In the genomic region with DNA sequence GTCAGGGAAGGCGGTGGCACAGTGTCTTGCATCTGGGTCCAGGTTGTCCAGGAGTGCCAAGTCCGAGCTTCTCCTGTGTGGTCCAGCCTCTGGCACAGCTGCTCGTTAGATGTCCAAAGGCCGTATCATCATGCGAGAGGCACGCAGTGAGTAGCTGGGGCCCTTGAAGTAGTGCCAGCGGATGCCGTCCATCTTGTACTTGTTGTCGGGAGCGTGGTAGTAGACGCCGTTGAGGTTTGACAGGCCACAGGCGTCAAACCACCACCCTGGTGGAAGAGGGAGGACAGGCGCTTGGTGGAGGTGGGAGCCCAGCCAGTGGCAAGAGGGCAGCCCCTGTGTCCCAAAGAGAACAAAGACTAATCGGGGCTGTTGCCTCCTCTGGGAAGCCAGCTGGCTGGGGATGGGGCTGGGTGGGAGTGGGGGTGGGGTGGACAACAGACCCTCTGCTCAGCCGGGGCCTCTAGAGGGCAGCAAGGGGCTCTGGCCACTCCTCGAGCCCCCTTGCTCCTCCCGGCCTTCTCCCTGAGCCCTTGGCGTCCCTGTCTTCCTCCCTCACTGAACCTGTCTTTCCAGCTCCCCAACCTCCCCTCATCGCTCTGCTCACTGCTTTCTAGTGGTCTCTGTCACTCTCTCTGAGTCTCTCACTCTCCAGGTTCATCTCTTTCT, we compare ENCODE assay signal across 26 cellular contexts. TPM values are rescaled to one million over a fixed set of nuclear protein-coding genes. Genes with fewer than 3 reads are reported as not detected.
DNase-seq lines count a peak whose midpoint lies in the region; ATAC-seq, FAIRE-seq and TF ChIP-seq lines count a peak whose summit lies in the region.
"Had no signal": no experiment of that assay in that cellular context is flagged by ENCODE, and none has a peak within 500 bp of the region (broad histone marks: within the 10 kb centered on the region; RNA-seq: fewer than 3 reads in every experiment).

No MANE protein-coding gene starts in this region.

- no peak overlapping the region for H2BK120ac ChIP-seq in H1 (replicated peaks; ENCODE audit: low read depth, low read length)
- H2BK120ac ChIP-seq in mesendoderm (ENCODE audit: low read depth, low read length) = no peak overlapping the region

- no peak overlapping the region for H3K4me3 Mint-ChIP-seq in Caco-2 (ENCODE audit: unreplicated experiment)
- H3K4me3 Mint-ChIP-seq in GM23338 = peak overlapping the region; percentile 10; the same call in 1 of the 3 replicates
- H3K4me3 Mint-ChIP-seq: stimulated activated memory B cell treated with anti-CD40 and anti-IgM and Interleukin-4, amounts not matched to agents 10 μg/mL and 1 μg/mL and 100 μg/mL, for 72 hours; T-helper 17 cell had no signal

- H3K36me3 ChIP-seq in Caco-2 (ENCODE audit: control insufficient read depth, insufficient read depth, low read length) = no peaks in the 10 kb centered on the region
- H3K36me3 ChIP-seq in GM23338 (ENCODE audit: insufficient read depth) = no peaks in the 10 kb centered on the region
- H3K36me3 ChIP-seq in H1 (ENCODE audit: control insufficient read depth in 2 of 4, insufficient read depth in 4 of 4, low read length in 3 of 4) = no peaks in the 10 kb centered on the region
- no peaks in the 10 kb centered on the region for H3K36me3 ChIP-seq in mesendoderm (ENCODE audit: control insufficient read depth, insufficient read depth, low read length)
- H3K36me3 ChIP-seq: esophagus muscularis mucosa had no signal

- no peak for TF ChIP-seq CTCF in Caco-2 (IDR thresholded peaks at IDR 0.05; ENCODE audit: insufficient read depth in 1 of 2, low read depth in 1 of 2, low read length in 1 of 2, severe bottlenecking in 1 of 2, unreplicated experiment in 1 of 2)
- TF ChIP-seq CTCF in GM23338 (conservative IDR thresholded peaks at IDR 0.05; ENCODE audit: low read depth in 2 of 2) = peak; percentile 31 to 66
- TF ChIP-seq CTCF in H1 (IDR thresholded peaks at IDR 0.05; ENCODE audit: control extremely low read depth in 1 of 3, insufficient read depth in 1 of 3, low read depth in 1 of 3, low read length in 3 of 3) = peak; percentile 61 to 68 (median 67)
- no peak for TF ChIP-seq CTCF in GM10248 (IDR thresholded peaks at IDR 0.05; ENCODE audit: control extremely low read depth, extremely low read depth, low read depth, missing control alignments)

- ATAC-seq in GM23338 (peak; percentile 95), GM21723 (IDR thresholded peaks at IDR 0.05; ENCODE audit: unreplicated experiment) (no peak)
- ATAC-seq: body of pancreas; stimulated activated memory B cell treated with anti-CD40 and anti-IgM and Interleukin-4, amounts not matched to agents 10 μg/mL and 1 μg/mL and 100 μg/mL, for 72 hours; T-helper 17 cell had no signal

- no peak overlapping the region for H3K14ac ChIP-seq in H1 (ENCODE audit: insufficient read length)

- no peaks in the 10 kb centered on the region for H3K9me2 ChIP-seq in GM23338 (ENCODE audit: insufficient read depth)

- TF ChIP-seq RAD21 in H1 (IDR thresholded peaks at IDR 0.05 in 1 of 2, conservative IDR thresholded peaks at IDR 0.05 in 1 of 2; ENCODE audit: low read depth in 2 of 2, low read length in 2 of 2) = peak; percentile 40 to 64

- H3K9me3 Mint-ChIP-seq in Caco-2 (ENCODE audit: unreplicated experiment) = no peaks in the 10 kb centered on the region
- no peaks in the 10 kb centered on the region; the same call in 2 of the 3 replicates for H3K9me3 Mint-ChIP-seq in GM23338
- H3K9me3 Mint-ChIP-seq: activated T-helper 2 cell treated with anti-CD3 and anti-CD28 coated beads, Interferon-gamma antibody, Interleukin-2, Interleukin-4, amounts not matched to agents 10 μg/mL and 5 μg/mL and 100 μg/mL, durations not matched to agents 14 hours and 24 hours and 36 hours; stimulated activated memory B cell treated with anti-CD40 and anti-IgM and Interleukin-4, amounts not matched to agents 10 μg/mL and 1 μg/mL and 100 μg/mL, for 72 hours had no signal

- DNase-seq in Caco-2 (peak; percentile 13 to 48), GM23338 (ENCODE audit: low spot score) (peak; percentile 84), H1 (ENCODE audit: low read depth in 1 of 2, low spot score in 2 of 2) (peak; percentile 23 to 71), mesendoderm (peak; percentile 64), GM10248 (ENCODE audit: extremely low spot score) (no peak), NCI-H1105 (lab: John Stamatoyannopoulos, UW) (no peak)
- DNase-seq in activated naive CD4-positive, alpha-beta T cell treated with anti-CD3 and anti-CD28 coated beads, Interleukin-2, amount 50 U/mL, for 16 hours = no peak
- DNase-seq: activated CD4-positive, alpha-beta T cell treated with anti-CD3 and anti-CD28 coated beads, Interleukin-2, amount 50 U/mL, for 1 hour; body of pancreas; effector memory CD4-positive, alpha-beta T cell; hypothalamus; mesenchymal stem cell; NCI-H1092; NCI-H1930; NCI-H226; stimulated activated CD4-positive, alpha-beta T cell treated with anti-CD3 and anti-CD28 coated beads, Interleukin-2, amount 100 ng/mL, for 24 hours; T-helper 17 cell had no signal

- no peaks in the 10 kb centered on the region for H3K27me3 ChIP-seq in Caco-2 (replicated peaks; ENCODE audit: control insufficient read depth, insufficient read depth, low read length)
- no peaks in the 10 kb centered on the region for H3K27me3 ChIP-seq in GM23338 (ENCODE audit: insufficient read depth)
- no peaks in the 10 kb centered on the region; a peak in 2 of 7 replicates for H3K27me3 ChIP-seq in H1 (replicated peaks in 1 of 4; ENCODE audit: control insufficient read depth in 3 of 4, extremely low read depth in 1 of 4, insufficient read depth in 3 of 4, low read length in 3 of 4)
- H3K27me3 ChIP-seq in mesendoderm (ENCODE audit: insufficient read depth, low read length, poor library complexity) = no peaks in the 10 kb centered on the region
- H3K27me3 ChIP-seq: body of pancreas had no signal

- H3K9me3 ChIP-seq in Caco-2 = no peaks in the 10 kb centered on the region
- H3K9me3 ChIP-seq in H1 (ENCODE audit: insufficient read depth in 2 of 2, low read depth in 1 of 2, low read length in 1 of 2) = no peaks in the 10 kb centered on the region
- H3K9me3 ChIP-seq: body of pancreas, esophagus muscularis mucosa had no signal

- H4K5ac ChIP-seq in H1 (ENCODE audit: insufficient read length, low read depth, low read length) (no peak overlapping the region), mesendoderm (ENCODE audit: low read length) (no peak overlapping the region)

- H2AK5ac ChIP-seq in H1 (ENCODE audit: low read depth, low read length) (no peak overlapping the region), mesendoderm (ENCODE audit: low read length) (no peak overlapping the region)

- intact Hi-C loops in Caco-2 (cut with micrococcal nuclease; ENCODE audit: unreplicated experiment) = loop anchor here (10.0 kb wide), 1 partner anchor 82 kb away; no protein-coding TSS in a partner anchor

- H3K27ac Mint-ChIP-seq in Caco-2 (ENCODE audit: unreplicated experiment) = no peak overlapping the region
- H3K27ac Mint-ChIP-seq in GM23338 = no peak overlapping the region
- H3K27ac Mint-ChIP-seq: activated T-helper 2 cell treated with anti-CD3 and anti-CD28 coated beads, Interferon-gamma antibody, Interleukin-2, Interleukin-4, amounts not matched to agents 10 μg/mL and 5 μg/mL and 100 μg/mL, durations not matched to agents 14 hours and 24 hours and 36 hours; stimulated activated memory B cell treated with anti-CD40 and anti-IgM and Interleukin-4, amounts not matched to agents 10 μg/mL and 1 μg/mL and 100 μg/mL, for 72 hours; T-helper 17 cell had no signal

- H2BK15ac ChIP-seq in H1 (ENCODE audit: low read length) (peak overlapping the region; percentile 89; the same call in 1 of the 2 replicates), mesendoderm (replicated peaks; ENCODE audit: low read depth) (no peak overlapping the region)

- no peak overlapping the region for H4K91ac ChIP-seq in H1 (replicated peaks; ENCODE audit: insufficient read length, low read length)

- H3K18ac ChIP-seq in H1 (ENCODE audit: extremely low read depth, low read length) = peak overlapping the region; percentile 38; the same call in 1 of the 2 replicates
- no peak overlapping the region for H3K18ac ChIP-seq in mesendoderm (ENCODE audit: low read length)

- H2BK5ac ChIP-seq in H1 (ENCODE audit: low read depth, low read length) (peak overlapping the region; percentile 44; the same call in 1 of the 2 replicates), mesendoderm (ENCODE audit: low read length) (no peak overlapping the region)

- peak overlapping the region; percentile 84; the same call in 1 of the 2 replicates for H2BK12ac ChIP-seq in H1 (ENCODE audit: low read depth, low read length)

- H4K8ac ChIP-seq in H1 (ENCODE audit: extremely low read depth, insufficient read depth, low read length) (no peak overlapping the region), mesendoderm (ENCODE audit: low read depth, low read length) (no peak overlapping the region)

- H3K4me3 ChIP-seq in Caco-2 (ENCODE audit: low read depth, low read length) (no peak overlapping the region), GM23338 (peak overlapping the region; percentile 24; the same call in 1 of the 2 replicates), H1 (ENCODE audit: extremely low read depth in 1 of 4, insufficient read depth in 2 of 4, low read depth in 3 of 4, low read length in 4 of 4) (no peak overlapping the region), mesendoderm (ENCODE audit: low read length) (no peak overlapping the region)
- H3K4me3 ChIP-seq: body of pancreas, esophagus muscularis mucosa had no signal

- no peak for TF ChIP-seq EP300 in H1 (IDR thresholded peaks at IDR 0.05; ENCODE audit: borderline replicate concordance in 1 of 2, low read depth in 2 of 2, low read length in 2 of 2)

- H3K79me2 ChIP-seq in GM23338 (replicated peaks; ENCODE audit: insufficient read depth) (no peaks in the 10 kb centered on the region), H1 (ENCODE audit: control insufficient read depth in 1 of 2, insufficient read depth in 2 of 2, low read length in 2 of 2) (no peaks in the 10 kb centered on the region), mesendoderm (ENCODE audit: control insufficient read depth, insufficient read depth, low read length) (no peaks in the 10 kb centered on the region)
- H3K79me2 ChIP-seq: parathyroid adenoma had no signal

- H3K27ac ChIP-seq in GM23338 (ENCODE audit: low read depth) (no peak overlapping the region), H1 (ENCODE audit: low read depth, low read length) (no peak overlapping the region), mesendoderm (ENCODE audit: low read depth, low read length) (no peak overlapping the region)
- H3K27ac ChIP-seq: body of pancreas, esophagus muscularis mucosa, parathyroid adenoma had no signal

- H3K4ac ChIP-seq in H1 (replicated peaks; ENCODE audit: insufficient read length, low read depth, low read length) = no peak overlapping the region
- H3K4ac ChIP-seq in mesendoderm (ENCODE audit: low read depth, low read length) = no peak overlapping the region

- no peak for TF ChIP-seq POLR2A in H1 (IDR thresholded peaks at IDR 0.05; ENCODE audit: control extremely low read depth in 1 of 2, low read depth in 2 of 2, low read length in 2 of 2)

- H3K4me1 Mint-ChIP-seq in Caco-2 (ENCODE audit: low read depth, unreplicated experiment) (no peaks in the 10 kb centered on the region), GM23338 (peaks cover 9% of the 10 kb centered on the region)

- BruUV-seq in Caco-2 (replicated peaks; lab: Mats Ljungman, UMichigan) = no TSS peak

- H3K36me3 Mint-ChIP-seq in Caco-2 (ENCODE audit: insufficient read depth, unreplicated experiment) = no peaks in the 10 kb centered on the region
- no peaks in the 10 kb centered on the region for H3K36me3 Mint-ChIP-seq in GM23338 (ENCODE audit: low read depth)
- H3K36me3 Mint-ChIP-seq: stimulated activated memory B cell treated with anti-CD40 and anti-IgM and Interleukin-4, amounts not matched to agents 10 μg/mL and 1 μg/mL and 100 μg/mL, for 72 hours had no signal

- FAIRE-seq in H1 (lab: Jason Lieb, UNC) = no peak
- FAIRE-seq: frontal cortex, GM12892 had no signal

- no peak overlapping the region for H2BK20ac ChIP-seq in H1 (ENCODE audit: low read length)

- H2AFZ ChIP-seq in GM23338 (peak overlapping the region; percentile 98), H1 (ENCODE audit: low read length) (peak overlapping the region; percentile 97)
- H2AFZ ChIP-seq: parathyroid adenoma had no signal

- H3F3A ChIP-seq in GM23338 (replicated peaks; ENCODE audit: low read depth) = no peaks in the 10 kb centered on the region

- CTCF ChIA-PET in Caco-2 (lab: Charles Lee) = no interaction called here
- CTCF ChIA-PET in H1 (lab: Charles Lee; ENCODE audit: partially characterized antibody) = interaction anchor here (0.6 to 9.2 kb wide), 20 partner anchors 9 to 602 kb away, joined by 3 to 95 read pairs (median 6); a partner anchor contains a TSS
- CTCF ChIA-PET in GM10248 (lab: Yijun Ruan, JAX) = no interaction called here

- H3K56ac ChIP-seq in H1 (replicated peaks; ENCODE audit: insufficient read length, low read depth, low read length) = no peak overlapping the region
- no peak overlapping the region for H3K56ac ChIP-seq in mesendoderm (ENCODE audit: low read length)

- WGBS in H1 (ENCODE audit: extremely low coverage in 1 of 2, insufficient coverage in 1 of 2, insufficient read length in 1 of 2, insufficient replicate concordance in 2 of 2, low coverage in 1 of 2, low lambda C conversion rate in 2 of 2, missing lambda C conversion rate in 1 of 2), 2 experiments = 76% methylated on average over 19 of the region's 20 CpGs; no CpG with 5 or more reads in 1 of the 2 experiments
- WGBS in mesendoderm (ENCODE audit: extremely low coverage, insufficient coverage, low lambda C conversion rate) = no CpG with 5 or more reads among the region's 20 CpGs

- H4K20me1 ChIP-seq in GM23338 (replicated peaks; ENCODE audit: insufficient read depth) (no peaks in the 10 kb centered on the region), H1 (replicated peaks in 1 of 2; ENCODE audit: control insufficient read depth in 1 of 2, insufficient read depth in 2 of 2, low read length in 2 of 2) (no peaks in the 10 kb centered on the region)

- POLR2A ChIA-PET in Caco-2 (lab: Charles Lee) = no interaction called here
- POLR2A ChIA-PET in H1 (lab: Charles Lee; ENCODE audit: partially characterized antibody) = interaction anchor here (1.0 to 1.4 kb wide), 2 partner anchors 29 to 31 kb away, joined by 5 read pairs; no protein-coding TSS in a partner anchor
- POLR2A ChIA-PET in GM10248 (lab: Yijun Ruan, JAX) = no interaction called here

- no peaks in the 10 kb centered on the region for H3K79me1 ChIP-seq in H1 (ENCODE audit: low read depth, low read length)
- no peaks in the 10 kb centered on the region for H3K79me1 ChIP-seq in mesendoderm (ENCODE audit: low read length)

- H3K23ac ChIP-seq in H1 (ENCODE audit: insufficient read length) = no peak overlapping the region
- no peak overlapping the region for H3K23ac ChIP-seq in mesendoderm (ENCODE audit: low read length)

- no peak overlapping the region for H3K4me2 ChIP-seq in GM23338
- peak overlapping the region; percentile 9 to 26; a peak in 2 of 4 replicates for H3K4me2 ChIP-seq in H1 (ENCODE audit: insufficient read depth in 1 of 2, low read depth in 2 of 2, low read length in 2 of 2)
- H3K4me2 ChIP-seq in mesendoderm (ENCODE audit: low read length) = no peak overlapping the region

- no peaks in the 10 kb centered on the region for H3K23me2 ChIP-seq in H1 (ENCODE audit: low read depth, low read length)

- peaks cover 10% of the 10 kb centered on the region for H3K27me3 Mint-ChIP-seq in Caco-2 (ENCODE audit: insufficient read depth, unreplicated experiment)
- peaks cover 6% of the 10 kb centered on the region for H3K27me3 Mint-ChIP-seq in GM23338 (ENCODE audit: insufficient read depth, low read depth, poor library complexity)
- H3K27me3 Mint-ChIP-seq: T-helper 17 cell had no signal

- H3K9ac ChIP-seq in H1 (replicated peaks in 1 of 4; ENCODE audit: extremely low read depth in 1 of 4, low read depth in 3 of 4, low read length in 3 of 4) = no peak overlapping the region
- H3K9ac ChIP-seq in mesendoderm (ENCODE audit: low read length) = no peak overlapping the region
- H3K9ac ChIP-seq: parathyroid adenoma had no signal

- H3K4me1 ChIP-seq in Caco-2 = no peaks in the 10 kb centered on the region
- H3K4me1 ChIP-seq in GM23338 (ENCODE audit: insufficient read depth) = no peaks in the 10 kb centered on the region
- peaks cover 0 to 4% (median 0%) of the 10 kb centered on the region in 4 experiments; a peak in 3 of 7 replicates for H3K4me1 ChIP-seq in H1 (replicated peaks in 1 of 4; ENCODE audit: control insufficient read depth in 3 of 4, insufficient read depth in 4 of 4, low read length in 3 of 4)
- no peaks in the 10 kb centered on the region for H3K4me1 ChIP-seq in mesendoderm (ENCODE audit: control insufficient read depth, low read depth, low read length)
- H3K4me1 ChIP-seq: body of pancreas, esophagus muscularis mucosa, parathyroid adenoma had no signal

RNA-seq across cellular contexts. Expression of a gene that starts 39.5 kb away (rescaled TPM):
- total RNA-seq in Caco-2 (2022) = 13.8 and 18.4 TPM in 2 replicates
- 13.7 and 15.0 TPM in 2 replicates for total RNA-seq in GM23338 (2014; rRNA removed; shearing (Covaris generic))
- polyA plus RNA-seq in GM23338 (2016; fragmentation: Nextera tagmentation; extraction: Ambion mirVana) (9.9 and 10.7 TPM in 2 replicates), H1 (2011; rRNA removed) (10.1 and 18.5 TPM in 2 replicates)
- 10.9 and 13.1 TPM in 2 replicates for total RNA-seq in H1 (2021; fragmentation: NEBNext Ultra II Directional; extraction: Animal tissue kit (Norgen Biotek cat#: 25700))
- 9.7 TPM for polyA plus RNA-seq in H1 (2011; cell fraction: cytosol; rRNA removed)
- 15.1 TPM for polyA plus RNA-seq in H1 (2011; cell fraction: nucleus; rRNA removed)
- polyA plus RNA-seq in H1 (2012, experiment 1 of 2) = 4.4 to 8.9 TPM (median 8.4 TPM) in 4 replicates
- 9.9 TPM for polyA plus RNA-seq in H1 (2012, experiment 2 of 2)
- polyA plus RNA-seq in H1 (2013, experiment 1 of 2) = 10.3 TPM
- polyA plus RNA-seq in H1 (2013, experiment 2 of 2) = 10.5 TPM
- 1.7 and 3.0 TPM in 2 replicates for polyA minus RNA-seq in H1 (2011; rRNA and poly(A)+ RNA removed)
- polyA minus RNA-seq in H1 (2011; cell fraction: cytosol; rRNA and poly(A)+ RNA removed) = 3.0 TPM
- 7.3 TPM for polyA minus RNA-seq in H1 (2011; cell fraction: nucleus; rRNA and poly(A)+ RNA removed)
- 7.2 TPM for polyA plus RNA-seq in mesendoderm (2013, experiment 1 of 2)
- 7.3 TPM for polyA plus RNA-seq in mesendoderm (2013, experiment 2 of 2)

RNA-seq across cellular contexts. Expression of a gene that starts 43.1 kb away (rescaled TPM):
- not detected in 2 replicates for total RNA-seq in Caco-2 (2022)
- total RNA-seq in GM23338 (2014; rRNA removed; shearing (Covaris generic)) = 0.17 and 1.0 TPM in 2 replicates
- polyA plus RNA-seq in GM23338 (2016; fragmentation: Nextera tagmentation; extraction: Ambion mirVana) (0.05 TPM in 1 of 2 replicates, not detected in the other), H1 (2011; rRNA removed) (0.25 and 0.33 TPM in 2 replicates)
- 0.06 and 0.07 TPM in 2 replicates for total RNA-seq in H1 (2021; fragmentation: NEBNext Ultra II Directional; extraction: Animal tissue kit (Norgen Biotek cat#: 25700))
- 0.26 TPM for polyA plus RNA-seq in H1 (2011; cell fraction: cytosol; rRNA removed)
- polyA plus RNA-seq in H1 (2011; cell fraction: nucleus; rRNA removed) = 0.31 TPM
- polyA plus RNA-seq in H1 (2012, experiment 1 of 2) = 0.04 to 0.24 TPM (median 0.14 TPM) in 4 replicates
- polyA plus RNA-seq in H1 (2012, experiment 2 of 2) = 0.05 TPM
- 0.41 TPM for polyA plus RNA-seq in H1 (2013, experiment 1 of 2)
- 0.37 TPM for polyA plus RNA-seq in H1 (2013, experiment 2 of 2)
- 0.25 and 0.49 TPM in 2 replicates for polyA minus RNA-seq in H1 (2011; rRNA and poly(A)+ RNA removed)
- polyA minus RNA-seq in H1 (2011; cell fraction: cytosol; rRNA and poly(A)+ RNA removed) = not detected
- polyA minus RNA-seq in H1 (2011; cell fraction: nucleus; rRNA and poly(A)+ RNA removed) = 0.20 TPM
- polyA plus RNA-seq in mesendoderm (2013, experiment 1 of 2) = 0.18 TPM
- 0.22 TPM for polyA plus RNA-seq in mesendoderm (2013, experiment 2 of 2)
- total RNA-seq: activated T-helper 2 cell treated with anti-CD3 and anti-CD28 coated beads, Interferon-gamma antibody, Interleukin-2, Interleukin-4, amounts not matched to agents 10 μg/mL and 5 μg/mL and 100 μg/mL, durations not matched to agents 14 hours and 24 hours and 36 hours; frontal cortex; LHCN-M2; T-helper 17 cell; temporal lobe had no signal

Comparison
In these comparisons a context has a peak if more than half of its experiments do, and no peak if none do; other contexts are left out.
1. DNase-seq: peak in Caco-2 (2 of 2), GM23338 (single experiment), H1 (2 of 2) and mesendoderm (single experiment); none in GM10248 (single experiment), NCI-H1105 (single experiment) and activated naive CD4-positive, alpha-beta T cell treated with anti-CD3 and anti-CD28 coated beads, Interleukin-2, amount 50 U/mL, for 16 hours (single experiment).
2. CTCF ChIP-seq: peak in GM23338 (2 of 2) and H1 (3 of 3); none in Caco-2 (0 of 2) and GM10248 (single experiment).
3. H3K4me2 ChIP-seq: peak in H1 (2 of 2); none in GM23338 (single experiment) and mesendoderm (single experiment).